In genomic region chr3:104291878-104292277, GRCh38 we compare ENCODE assay signal across 8 cellular contexts.
A peak's percentile ranks its signal among the peaks of the same experiment; 100 is the strongest.
DNase-seq lines count a peak whose midpoint lies in the region; ATAC-seq and TF ChIP-seq lines count a peak whose summit lies in the region.

No MANE protein-coding gene starts in this region.

- intact Hi-C loops in ovary (cut with DNase I): no loop called here

- H3K4me3 Mint-ChIP-seq in activated CD8-positive, alpha-beta T cell treated with anti-CD3 and anti-CD28 coated beads, Interleukin-2, amount 10 ng/mL, durations not matched to agents 7 days and 5 days: peak overlapping the region; percentile 60

- H3K4me1 Mint-ChIP-seq in activated CD8-positive, alpha-beta T cell treated with anti-CD3 and anti-CD28 coated beads, Interleukin-2, amount 10 ng/mL, durations not matched to agents 7 days and 5 days (ENCODE audit: low read depth): peaks cover 6% of the 10 kb centered on the region

- WGBS in ovary, 3 donors: 0 to 21% (median 5%) methylated on average over 2 of the region's 2 CpGs

- no peak for TF ChIP-seq CTCF in ovary (IDR thresholded peaks at IDR 0.05)
- TF ChIP-seq CTCF in GM13976 (IDR thresholded peaks at IDR 0.05; ENCODE audit: borderline replicate concordance, control extremely low read depth, extremely low read depth, insufficient read depth, missing control alignments): no peak

- CTCF ChIA-PET in activated CD8-positive, alpha-beta T cell treated with anti-CD3 and anti-CD28 coated beads, Interleukin-2, amount 10 ng/mL, durations not matched to agents 7 days and 5 days (lab: Charles Lee): no interaction called here

- no peak for DNase-seq in activated CD8-positive, alpha-beta T cell treated with anti-CD3 and anti-CD28 coated beads, Interleukin-2, amount 10 ng/mL, durations not matched to agents 7 days and 5 days
- DNase-seq in ovary (no peak), NCI-H526 (lab: John Stamatoyannopoulos, UW) (no peak), putamen (ENCODE audit: low spot score) (no peak), NCI-H1436 (lab: John Stamatoyannopoulos, UW) (no peak), GM13976 (ENCODE audit: low spot score) (no peak)

- peaks cover 7% of the 10 kb centered on the region for H3K4me1 ChIP-seq in ovary (ENCODE audit: insufficient read depth)

- H3K4me3 ChIP-seq in ovary: peak overlapping the region; percentile 8

- no peaks in the 10 kb centered on the region for H3K36me3 ChIP-seq in ovary

- H3K9me3 Mint-ChIP-seq in activated CD8-positive, alpha-beta T cell treated with anti-CD3 and anti-CD28 coated beads, Interleukin-2, amount 10 ng/mL, durations not matched to agents 7 days and 5 days (ENCODE audit: insufficient read depth): peaks cover 6% of the 10 kb centered on the region

- H3K36me3 Mint-ChIP-seq in activated CD8-positive, alpha-beta T cell treated with anti-CD3 and anti-CD28 coated beads, Interleukin-2, amount 10 ng/mL, durations not matched to agents 7 days and 5 days (ENCODE audit: low read depth): no peaks in the 10 kb centered on the region

- no peaks in the 10 kb centered on the region for H3K27me3 Mint-ChIP-seq in activated CD8-positive, alpha-beta T cell treated with anti-CD3 and anti-CD28 coated beads, Interleukin-2, amount 10 ng/mL, durations not matched to agents 7 days and 5 days (ENCODE audit: low read depth)

- TF ChIP-seq POLR2A in ovary (IDR thresholded peaks at IDR 0.05): no peak

- peak overlapping the region; percentile 64 for H3K27ac Mint-ChIP-seq in activated CD8-positive, alpha-beta T cell treated with anti-CD3 and anti-CD28 coated beads, Interleukin-2, amount 10 ng/mL, durations not matched to agents 7 days and 5 days

- H3K9me3 ChIP-seq in ovary: no peaks in the 10 kb centered on the region

- in situ Hi-C loops in GM13976 (cut with MboI; ENCODE audit: low sequenced_read_pairs, unreplicated experiment): loop anchor here (25.0 kb wide), 1 partner anchor 1070 kb away; the partner anchor contains the start of gene ALCAM

- no peak overlapping the region for H3K27ac ChIP-seq in ovary

- POLR2A ChIA-PET in activated CD8-positive, alpha-beta T cell treated with anti-CD3 and anti-CD28 coated beads, Interleukin-2, amount 10 ng/mL, durations not matched to agents 7 days and 5 days (lab: Charles Lee): no interaction called here

- peak; percentile 26 for ATAC-seq in GM19043 (IDR thresholded peaks at IDR 0.05; ENCODE audit: low read depth, unreplicated experiment)
- ATAC-seq in HG03045 (IDR thresholded peaks at IDR 0.05; ENCODE audit: unreplicated experiment): peak; percentile 26
- no peak for ATAC-seq in activated CD8-positive, alpha-beta T cell treated with anti-CD3 and anti-CD28 coated beads, Interleukin-2, amount 10 ng/mL, durations not matched to agents 7 days and 5 days

- no peak for TF ChIP-seq EP300 in ovary (IDR thresholded peaks at IDR 0.05)

- H3K27me3 ChIP-seq in ovary: no peaks in the 10 kb centered on the region
